35 cellular contexts compared by ENCODE assay signal in the genomic region with DNA sequence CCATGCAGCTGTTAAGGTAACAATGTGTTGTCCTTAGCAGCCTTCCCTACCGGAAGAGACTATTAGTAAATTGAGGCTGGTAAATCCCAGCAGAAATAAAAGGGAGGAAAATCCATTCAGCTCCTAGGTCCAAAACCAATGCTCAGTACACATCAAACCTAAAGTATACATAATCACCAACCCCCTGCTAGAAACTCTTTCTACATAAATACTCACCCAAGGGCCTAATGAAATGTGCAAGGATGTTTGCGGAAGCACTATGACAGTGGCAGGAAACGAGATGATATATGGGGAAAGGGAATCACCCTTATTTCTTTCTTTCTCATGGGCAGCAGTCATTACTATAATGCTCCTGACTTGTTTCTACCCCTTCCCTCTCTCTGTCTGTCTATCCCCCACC. TPM values are rescaled to one million over a fixed set of nuclear protein-coding genes. Genes with fewer than 3 reads are reported as not detected.
"Had no signal": no experiment of that assay in that cellular context is flagged by ENCODE, and none has a peak within 500 bp of the region (broad histone marks: within the 10 kb centered on the region; RNA-seq: fewer than 3 reads in every experiment).

No MANE protein-coding gene starts in this region.

- H3K4me3 Mint-ChIP-seq: activated CD8-positive, alpha-beta T cell treated with anti-CD3 and anti-CD28 coated beads for 36 hours; activated T-cell treated with anti-CD3 and anti-CD28 coated beads, Interleukin-2, amount 50 U/mL, for 4 hours; activated T-helper 17 cell treated with anti-CD3 and anti-CD28 coated beads, Interleukin-2, amount 50 U/mL, for 72 hours; central memory CD8-positive, alpha-beta T cell; dendritic cell treated with granulocyte-macrophage colony-stimulating factor and Interleukin-4, amounts not matched to agents 40 ng/mL and 50 ng/mL, for 4 days; immature natural killer cell; naive thymus-derived CD4-positive, alpha-beta T cell had no signal

- H3K9me3 Mint-ChIP-seq: activated CD8-positive, alpha-beta T cell treated with anti-CD3 and anti-CD28 coated beads for 36 hours; activated T-cell treated with anti-CD3 and anti-CD28 coated beads, Interleukin-2, amount 50 U/mL, for 4 hours; activated T-helper 17 cell treated with anti-CD3 and anti-CD28 coated beads, Interleukin-2, amount 50 U/mL, for 72 hours; central memory CD8-positive, alpha-beta T cell; dendritic cell treated with granulocyte-macrophage colony-stimulating factor and Interleukin-4, amounts not matched to agents 40 ng/mL and 50 ng/mL, for 4 days; endodermal cell had no signal

- H3K4me1 ChIP-seq: breast epithelium, prostate gland, uterus had no signal

- H3K36me3 ChIP-seq: breast epithelium, prostate gland, transverse colon, uterus, WERI-Rb-1 had no signal

- H3K9me3 ChIP-seq: breast epithelium, prostate gland, testis, transverse colon, uterus had no signal

- H3K4me3 ChIP-seq: breast epithelium, prostate gland, skin epidermis, testis, transverse colon, uterus had no signal

- H3K27me3 ChIP-seq: testis had no signal

- DNase-seq: activated CD4-positive, alpha-beta T cell treated with anti-CD3 and anti-CD28 coated beads, Interleukin-2, amount 50 U/mL, for 1 hour; activated CD4-positive, CD25-positive, alpha-beta regulatory T cell treated with anti-CD3 and anti-CD28 coated beads, Interleukin-2, amount 50 U/mL, for 72 hours; activated CD8-positive, alpha-beta T cell treated with anti-CD3 and anti-CD28 coated beads for 36 hours; activated gamma-delta T cell treated with Interleukin-2 at 50 U/mL for 16 hours; activated naive CD4-positive, alpha-beta T cell treated with anti-CD3 and anti-CD28 coated beads, Interleukin-2, amount 50 U/mL, for 16 hours; activated T-cell treated with anti-CD3 and anti-CD28 coated beads, Interleukin-2, amount 50 U/mL, for 4 hours; amniotic stem cell; endodermal cell; foreskin fibroblast; head of caudate nucleus; hypothalamus; immature natural killer cell; kidney; naive thymus-derived CD4-positive, alpha-beta T cell; retina; stimulated activated CD4-positive, alpha-beta T cell treated with anti-CD3 and anti-CD28 coated beads, Interleukin-12 subunit alpha, Interleukin-12 subunit beta, amount 100 ng/mL, for 4 hours; stimulated activated CD4-positive, alpha-beta T cell treated with anti-CD3 and anti-CD28 coated beads, Interleukin-4, amount 100 ng/mL, for 1 hour; stimulated activated naive CD8-positive, alpha-beta T cell treated with anti-CD3 and anti-CD28 coated beads, Interleukin-15, Interleukin-2, amounts not matched to agents 100 U/mL and 50 U/mL, for 24 hours; T1000; testis; transverse colon; uterus; WERI-Rb-1 had no signal

- H3K27ac ChIP-seq: breast epithelium, prostate gland, skin epidermis, testis, transverse colon, uterus, WERI-Rb-1 had no signal

- H3K4me1 Mint-ChIP-seq: activated T-helper 17 cell treated with anti-CD3 and anti-CD28 coated beads, Interleukin-2, amount 50 U/mL, for 72 hours; central memory CD8-positive, alpha-beta T cell; immature natural killer cell had no signal

- H3K27ac Mint-ChIP-seq: activated CD8-positive, alpha-beta T cell treated with anti-CD3 and anti-CD28 coated beads for 36 hours; activated T-helper 17 cell treated with anti-CD3 and anti-CD28 coated beads, Interleukin-2, amount 50 U/mL, for 72 hours; dendritic cell treated with granulocyte-macrophage colony-stimulating factor and Interleukin-4, amounts not matched to agents 40 ng/mL and 50 ng/mL, for 4 days; endodermal cell; immature natural killer cell; mesothelial cell of epicardium; naive thymus-derived CD4-positive, alpha-beta T cell had no signal

- H3K36me3 Mint-ChIP-seq: immature natural killer cell, mesothelial cell of epicardium had no signal

RNA-seq across cellular contexts. Expression of a gene that starts 1.3 kb away (rescaled TPM):
- total RNA-seq: activated CD8-positive, alpha-beta T cell treated with anti-CD3 and anti-CD28 coated beads for 36 hours; activated T-cell treated with anti-CD3 and anti-CD28 coated beads, Interleukin-2, amount 50 U/mL, for 4 hours; activated T-helper 17 cell treated with anti-CD3 and anti-CD28 coated beads, Interleukin-2, amount 50 U/mL, for 72 hours; astrocyte; breast epithelium; esophagus mucosa; lower leg skin; naive thymus-derived CD4-positive, alpha-beta T cell; osteocyte; prostate gland; sciatic nerve; transverse colon; uterus had no signal

RNA-seq across cellular contexts. Expression of a gene that starts 18.7 kb away (rescaled TPM):
- total RNA-seq: activated CD8-positive, alpha-beta T cell treated with anti-CD3 and anti-CD28 coated beads for 36 hours; activated T-cell treated with anti-CD3 and anti-CD28 coated beads, Interleukin-2, amount 50 U/mL, for 4 hours; activated T-helper 17 cell treated with anti-CD3 and anti-CD28 coated beads, Interleukin-2, amount 50 U/mL, for 72 hours; esophagus mucosa; lower leg skin; naive thymus-derived CD4-positive, alpha-beta T cell; osteocyte; transverse colon had no signal
